8 cellular contexts compared by ENCODE assay signal in the genomic region with DNA sequence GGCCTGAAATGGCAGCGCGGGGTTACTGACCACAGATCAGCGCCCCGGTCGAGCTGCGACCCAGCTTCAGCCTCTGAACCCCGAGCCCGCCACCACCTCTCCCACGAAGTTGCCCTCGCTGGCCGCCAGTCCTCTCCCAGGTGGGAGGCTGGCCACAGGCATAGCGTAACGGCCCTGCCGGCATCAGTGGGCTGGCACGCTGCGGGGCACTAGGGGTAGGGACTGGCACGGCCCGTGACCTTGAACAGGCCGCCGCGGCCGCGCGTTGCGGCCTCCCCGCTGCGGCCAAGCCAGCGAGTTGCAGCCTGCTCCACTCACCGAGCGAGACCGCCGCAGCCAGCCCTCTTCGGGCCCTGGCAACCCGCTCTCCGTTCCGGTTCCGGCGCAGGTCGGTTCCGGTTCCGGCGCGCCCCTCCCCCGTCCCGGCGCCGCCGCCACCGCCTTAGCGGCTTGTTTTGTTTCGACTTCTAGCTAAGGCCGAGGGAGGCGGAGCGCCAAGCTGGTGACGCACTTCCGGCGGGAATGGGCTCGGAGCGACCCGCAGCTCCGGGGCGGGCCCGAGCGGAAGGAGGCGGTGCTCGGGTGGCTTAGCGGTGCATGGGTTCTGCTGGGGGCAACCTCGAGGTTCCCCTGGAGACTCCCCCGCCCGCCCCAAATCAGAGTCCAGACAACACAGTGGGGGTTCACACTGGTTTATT. TPM values are rescaled to one million over a fixed set of nuclear protein-coding genes. Genes with fewer than 3 reads are reported as not detected.
DNase-seq lines count a peak whose midpoint lies in the region; ATAC-seq and TF ChIP-seq lines count a peak whose summit lies in the region.

Gene USP19, minus strand, starts transcription at position 386 of the 698 bp plus-strand sequence. CDS start 1,678 bp downstream, outside the sequence.

- peaks cover 16 to 17% of the 10 kb centered on the region in 2 donors for H3K4me1 ChIP-seq in adrenal gland (replicated peaks in 1 of 2)
- peaks cover 3 to 32% (median 19%) of the 10 kb centered on the region in 12 donors for H3K4me1 ChIP-seq in heart left ventricle

- H3K36me3 ChIP-seq in adrenal gland (replicated peaks in 1 of 2) (peaks cover 0 to 79% of the 10 kb centered on the region in 2 donors), heart left ventricle (peaks cover 0 to 83% (median 80%) of the 10 kb centered on the region in 9 donors)

- peak in 1 of 6 experiments; percentile 25 for TF ChIP-seq CTCF in adrenal gland (IDR thresholded peaks at IDR 0.05)
- peak in 1 of 12 donors; percentile 12 for TF ChIP-seq CTCF in heart left ventricle (IDR thresholded peaks at IDR 0.05)
- TF ChIP-seq CTCF in progenitor cell of endocrine pancreas (IDR thresholded peaks at IDR 0.05; ENCODE audit: unreplicated experiment) = no peak

- no peaks in the 10 kb centered on the region for H3K9me3 Mint-ChIP-seq in progenitor cell of endocrine pancreas (ENCODE audit: low read depth)

- peak; percentile 63 for DNase-seq in NCI-H1105 treated with DMSO at 0.1 percent for 48 hours (lab: John Stamatoyannopoulos, UW)
- peak; percentile 86 to 96 (median 90) for DNase-seq in T-helper 1 cell
- DNase-seq in adrenal gland = peak; percentile 93 to 97 (median 95)
- peak; percentile 95 to 98 (median 97) for DNase-seq in heart left ventricle
- peak; percentile 73 for DNase-seq in progenitor cell of endocrine pancreas (ENCODE audit: low spot score, unreplicated experiment)
- DNase-seq in ureter (ENCODE audit: low spot score) = peak; percentile 94

- H3K27me3 ChIP-seq in adrenal gland (no peaks in the 10 kb centered on the region), heart left ventricle (no peaks in the 10 kb centered on the region)

- H3K4me3 Mint-ChIP-seq in progenitor cell of endocrine pancreas (ENCODE audit: low read depth) = peak within 1 kb of the TSS; percentile 84

- intact Hi-C loops in adrenal gland (cut with DNase I) = no loop called here
- intact Hi-C loops in heart left ventricle (cut with DNase I) = loop anchor here in 2 of 10 donors (1.0 to 2.0 kb wide), 2 partner anchors 13 to 16 kb away; partner anchors contain the start of genes LAMB2 (in 1 of the 2) and QARS1 (in 1 of the 2)

- TF ChIP-seq POLR2A in GM10847 (IDR thresholded peaks at IDR 0.05; ENCODE audit: extremely low read depth, insufficient read length) = peak; percentile 89
- TF ChIP-seq POLR2A in adrenal gland (IDR thresholded peaks at IDR 0.05) = peak; percentile 79 to 82
- peak; percentile 66 to 80 for TF ChIP-seq POLR2A in heart left ventricle (IDR thresholded peaks at IDR 0.05)

- WGBS in adrenal gland, 4 donors = 1% methylated on average over 70 of the region's 70 CpGs; no CpG with 5 or more reads in 2 of the 4 donors
- WGBS in heart left ventricle, 4 donors = 1% methylated on average over 52 to 70 of the region's 70 CpGs

- H3K27ac ChIP-seq in adrenal gland (peak within 1 kb of the TSS; percentile 66 to 98 (median 93)), heart left ventricle (peak within 1 kb of the TSS; percentile 90 to 100 (median 97))

- H3K9me3 ChIP-seq in adrenal gland (replicated peaks in 1 of 3) (no peaks in the 10 kb centered on the region), heart left ventricle (no peaks in the 10 kb centered on the region)

- peaks cover 14% of the 10 kb centered on the region for H3K36me3 Mint-ChIP-seq in progenitor cell of endocrine pancreas (ENCODE audit: insufficient read depth)

- no peaks in the 10 kb centered on the region for H3K27me3 Mint-ChIP-seq in progenitor cell of endocrine pancreas

- peaks cover 5% of the 10 kb centered on the region for H3K4me1 Mint-ChIP-seq in progenitor cell of endocrine pancreas (ENCODE audit: low read depth)

- ATAC-seq in HG02571 (IDR thresholded peaks at IDR 0.05; ENCODE audit: unreplicated experiment) (peak; percentile 89), heart left ventricle (peak; percentile 81 to 94 (median 90))

- peak within 1 kb of the TSS; percentile 92 for H3K27ac Mint-ChIP-seq in progenitor cell of endocrine pancreas

- H3K4me3 ChIP-seq in adrenal gland (peak within 1 kb of the TSS; percentile 40 to 96 (median 76)), heart left ventricle (peak within 1 kb of the TSS; percentile 64 to 99 (median 91))

RNA-seq across cellular contexts. Expression of gene USP19, which starts in this region (rescaled TPM):
- total RNA-seq in adrenal gland (100 to 1,000 TPM in 2 of 8 donors, 10 to 100 TPM in 6; 64.0 to 744 (median 88.2) TPM), heart left ventricle (10 to 100 TPM; 47.9 to 90.3 (median 63.1) TPM), progenitor cell of endocrine pancreas (76.2 and 81.1 TPM in 2 replicates), ureter (69.3 TPM)
- polyA plus RNA-seq in adrenal gland (10 to 100 TPM; 26.1 to 43.4 (median 27.8) TPM), heart left ventricle (10 to 100 TPM; 19.2 to 34.7 TPM)

Comparison
In these comparisons a context has a peak if more than half of its experiments do, and no peak if none do; other contexts are left out.
1. Peak in every context shown above with its lines: DNase-seq, ATAC-seq, H3K4me3 ChIP-seq and H3K27ac ChIP-seq.